12 cellular contexts compared by ENCODE assay signal in genomic region chr1:243470492-243470891, GRCh38.
DNase-seq lines count a peak whose midpoint lies in the region; ATAC-seq and TF ChIP-seq lines count a peak whose summit lies in the region.
"Had no signal": no experiment of that assay in that cellular context is flagged by ENCODE, and none has a peak within 500 bp of the region (broad histone marks: within the 10 kb centered on the region; RNA-seq: fewer than 3 reads in every experiment).

No MANE protein-coding gene starts in this region.

- POLR2A ChIA-PET in A673 (lab: Charles Lee; ENCODE audit: low non-redundant PET), result no interaction called here

- DNase-seq in Ammon's horn (ENCODE audit: low spot score) (peak; percentile 57), NCI-H1694 (lab: John Stamatoyannopoulos, UW) (peak; percentile 100), astrocyte of the cerebellum (ENCODE audit: low read depth) (no peak), A673 (ENCODE audit: low spot score) (no peak), nephron progenitor cell (no peak), NCI-H1436 (lab: John Stamatoyannopoulos, UW) (no peak)
- DNase-seq in effector memory CD8-positive, alpha-beta T cell, result no peak
- DNase-seq: activated CD8-positive, alpha-beta T cell treated with anti-CD3 and anti-CD28 coated beads, Interleukin-2, amount 10 ng/mL, durations not matched to agents 7 days and 5 days; naive B cell; PC-3 had no signal

- H3K9me3 ChIP-seq in A673 (ENCODE audit: low read depth, low read length, poor library complexity, severe bottlenecking), result no peaks in the 10 kb centered on the region
- H3K9me3 ChIP-seq: esophagus muscularis mucosa had no signal

- H3K4me3 Mint-ChIP-seq in nephron progenitor cell, result no peak overlapping the region
- no peak overlapping the region for H3K4me3 Mint-ChIP-seq in effector memory CD8-positive, alpha-beta T cell
- H3K4me3 Mint-ChIP-seq: activated CD8-positive, alpha-beta T cell treated with anti-CD3 and anti-CD28 coated beads, Interleukin-2, amount 10 ng/mL, durations not matched to agents 7 days and 5 days; naive B cell had no signal

- CTCF ChIA-PET in A673 (lab: Charles Lee), result no interaction called here

- no peaks in the 10 kb centered on the region for H3K27me3 ChIP-seq in layer of hippocampus (ENCODE audit: control insufficient read depth, insufficient read depth, low read length)
- no peaks in the 10 kb centered on the region for H3K27me3 ChIP-seq in A673 (replicated peaks; ENCODE audit: insufficient read depth, low read depth, low read length, poor library complexity)
- H3K27me3 ChIP-seq: esophagus muscularis mucosa had no signal

- intact Hi-C loops in A673 (cut with micrococcal nuclease; ENCODE audit: unreplicated experiment), result loop anchor here (10.0 kb wide), 1 partner anchor 274 kb away; no protein-coding TSS in a partner anchor

- H3K4me1 Mint-ChIP-seq in nephron progenitor cell, result peaks cover 49% of the 10 kb centered on the region
- H3K4me1 Mint-ChIP-seq in effector memory CD8-positive, alpha-beta T cell (ENCODE audit: low read depth in 2 of 2), result no peaks in the 10 kb centered on the region

- no peaks in the 10 kb centered on the region for H3K36me3 Mint-ChIP-seq in nephron progenitor cell (ENCODE audit: low read depth)
- peaks cover 5% of the 10 kb centered on the region for H3K36me3 Mint-ChIP-seq in effector memory CD8-positive, alpha-beta T cell (ENCODE audit: insufficient read depth)

- no peak overlapping the region for H3K4me3 ChIP-seq in astrocyte of the cerebellum (ENCODE audit: low read depth, low read length)
- no peak overlapping the region for H3K4me3 ChIP-seq in A673 (ENCODE audit: low read depth, low read length, poor library complexity, severe bottlenecking)
- H3K4me3 ChIP-seq: esophagus muscularis mucosa had no signal

- peak; percentile 23 for TF ChIP-seq CTCF in astrocyte of the cerebellum (IDR thresholded peaks at IDR 0.05; ENCODE audit: low read depth, low read length, missing control alignments)
- TF ChIP-seq CTCF in A673 (conservative IDR thresholded peaks at IDR 0.05; ENCODE audit: low read depth, low read length), result no peak
- TF ChIP-seq CTCF in nephron progenitor cell (IDR thresholded peaks at IDR 0.05), result no peak

- no peak overlapping the region for H3K27ac Mint-ChIP-seq in nephron progenitor cell
- H3K27ac Mint-ChIP-seq in effector memory CD8-positive, alpha-beta T cell, result no peak overlapping the region
- H3K27ac Mint-ChIP-seq: activated CD8-positive, alpha-beta T cell treated with anti-CD3 and anti-CD28 coated beads, Interleukin-2, amount 10 ng/mL, durations not matched to agents 7 days and 5 days had no signal

- peaks cover 7% of the 10 kb centered on the region for H3K4me1 ChIP-seq in A673 (ENCODE audit: insufficient read depth, low read length, poor library complexity, severe bottlenecking)

- H3K27ac ChIP-seq in layer of hippocampus (ENCODE audit: low read depth, low read length) (peak overlapping the region; percentile 56), A673 (ENCODE audit: low read depth, low read length, poor library complexity, severe bottlenecking) (no peak overlapping the region)
- H3K27ac ChIP-seq: esophagus muscularis mucosa had no signal

- in situ Hi-C loops in astrocyte of the cerebellum (cut with HindIII; ENCODE audit: low sequenced_read_pairs), result no loop called here

- no peak for ATAC-seq in effector memory CD8-positive, alpha-beta T cell (replicated peaks)
- ATAC-seq: activated CD8-positive, alpha-beta T cell treated with anti-CD3 and anti-CD28 coated beads, Interleukin-2, amount 10 ng/mL, durations not matched to agents 7 days and 5 days; PC-3 had no signal

- peaks cover 12% of the 10 kb centered on the region for H3K27me3 Mint-ChIP-seq in nephron progenitor cell (ENCODE audit: low read depth, poor library complexity)
- no peaks in the 10 kb centered on the region for H3K27me3 Mint-ChIP-seq in effector memory CD8-positive, alpha-beta T cell
- H3K27me3 Mint-ChIP-seq: naive B cell had no signal

- BruUV-seq in A673 (replicated peaks; lab: Mats Ljungman, UMichigan), result no TSS peak

- no peaks in the 10 kb centered on the region for H3K36me3 ChIP-seq in A673 (ENCODE audit: insufficient read depth, low read length, poor library complexity, severe bottlenecking)

- no peaks in the 10 kb centered on the region for H3K9me3 Mint-ChIP-seq in nephron progenitor cell
- H3K9me3 Mint-ChIP-seq in effector memory CD8-positive, alpha-beta T cell, result no peaks in the 10 kb centered on the region
- H3K9me3 Mint-ChIP-seq: naive B cell had no signal

Comparison
In these comparisons a context has a peak if more than half of its experiments do, and no peak if none do; other contexts are left out.
1. DNase-seq: peak in Ammon's horn (single experiment) and NCI-H1694 (single experiment); none in astrocyte of the cerebellum (single experiment), A673 (single experiment), nephron progenitor cell (single experiment), effector memory CD8-positive, alpha-beta T cell (0 of 3) and NCI-H1436 (single experiment).